In the genomic region with DNA sequence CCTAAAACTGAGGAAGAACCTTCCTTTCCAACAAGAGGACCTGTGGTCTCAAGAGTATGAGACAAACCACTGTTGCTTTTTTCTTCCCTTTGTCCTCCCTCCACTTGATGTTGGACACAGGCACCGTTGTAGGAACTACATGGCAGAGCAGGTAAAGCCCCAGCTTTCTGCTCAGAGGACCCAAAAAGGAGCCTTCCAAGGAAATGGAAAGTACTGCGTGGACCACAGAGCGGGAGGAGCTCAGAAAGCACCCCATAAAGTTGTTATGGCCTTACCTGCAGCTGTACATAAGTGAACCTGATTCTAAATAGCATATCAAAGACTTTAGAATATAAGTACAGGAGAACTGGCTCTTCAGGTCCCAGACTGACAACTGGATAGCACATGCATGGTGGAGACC, we compare ENCODE assay signal across 31 cellular contexts. TPM values are rescaled to one million over a fixed set of nuclear protein-coding genes. Genes with fewer than 3 reads are reported as not detected.
A peak's percentile ranks its signal among the peaks of the same experiment; 100 is the strongest.
DNase-seq lines count a peak whose midpoint lies in the region; ATAC-seq, FAIRE-seq and TF ChIP-seq lines count a peak whose summit lies in the region.
"Had no signal": no experiment of that assay in that cellular context is flagged by ENCODE, and none has a peak within 500 bp of the region (broad histone marks: within the 10 kb centered on the region; RNA-seq: fewer than 3 reads in every experiment).

No MANE protein-coding gene starts in this region.

- no peak for TF ChIP-seq POLR2A in HepG2 (IDR thresholded peaks at IDR 0.05; ENCODE audit: insufficient read depth in 1 of 2, low read depth in 2 of 2, low read length in 2 of 2)
- TF ChIP-seq POLR2A in right lobe of liver (IDR thresholded peaks at IDR 0.05): no peak
- TF ChIP-seq POLR2A in esophagus muscularis mucosa (IDR thresholded peaks at IDR 0.05; ENCODE audit: low read depth): no peak

- WGBS in HepG2 (ENCODE audit: low lambda C conversion rate): 99% methylated on average over 3 of the region's 3 CpGs
- WGBS in right lobe of liver (ENCODE audit: insufficient coverage, low coverage, low lambda C conversion rate, missing lambda C conversion rate): 100% methylated on average over 3 of the region's 3 CpGs
- WGBS in esophagus muscularis mucosa: 98% methylated on average over 3 of the region's 3 CpGs
- no CpG with 5 or more reads among the region's 3 CpGs for WGBS in trophoblast cell (ENCODE audit: extremely low coverage, insufficient coverage, insufficient read length)

- H4K12ac ChIP-seq in trophoblast cell (ENCODE audit: low read depth, low read length): no peak overlapping the region

- TF ChIP-seq RAD21 in HepG2 (CRISPR knock-in tag; IDR thresholded peaks at IDR 0.05): no peak

- H3K9me3 Mint-ChIP-seq in activated CD8-positive, alpha-beta memory T cell treated with anti-CD3 and anti-CD28 coated beads, Interleukin-2, amount 10 ng/mL, durations not matched to agents 7 days and 5 days (ENCODE audit: low read depth): no peaks in the 10 kb centered on the region

- no peak overlapping the region for H3K9ac ChIP-seq in HepG2 (ENCODE audit: insufficient read depth, low read depth, low read length)
- H3K9ac ChIP-seq in trophoblast cell (ENCODE audit: low read length): no peak overlapping the region
- H3K9ac ChIP-seq: BLaER1 had no signal

- FAIRE-seq in HepG2 (lab: Jason Lieb, UNC): no peak
- FAIRE-seq: A204.1, GM12878, GM12892, GM18507 had no signal

- no peak overlapping the region for H2AK5ac ChIP-seq in trophoblast cell (ENCODE audit: low read length)

- no peak overlapping the region for H4K8ac ChIP-seq in trophoblast cell (ENCODE audit: low read depth, low read length)

- no peak overlapping the region for H2BK5ac ChIP-seq in trophoblast cell (ENCODE audit: low read depth, low read length, poor library complexity)

- H2BK12ac ChIP-seq in trophoblast cell (ENCODE audit: low read length): no peak overlapping the region

- no peak overlapping the region for H3K18ac ChIP-seq in trophoblast cell (ENCODE audit: low read length)

- H3K4me3 Mint-ChIP-seq in activated CD8-positive, alpha-beta memory T cell treated with anti-CD3 and anti-CD28 coated beads, Interleukin-2, amount 10 ng/mL, durations not matched to agents 7 days and 5 days: no peak overlapping the region
- H3K4me3 Mint-ChIP-seq: CD14-positive monocyte; CD4-positive, alpha-beta memory T cell; CD4-positive, CD25-positive, alpha-beta regulatory T cell; CD8-positive, alpha-beta memory T cell had no signal

- H3K27ac ChIP-seq in HepG2 (ENCODE audit: extremely low read length, insufficient read depth, low read length): no peak overlapping the region
- no peak overlapping the region for H3K27ac ChIP-seq in right lobe of liver
- H3K27ac ChIP-seq in esophagus muscularis mucosa (replicated peaks in 1 of 4): no peak overlapping the region
- H3K27ac ChIP-seq in trophoblast cell (ENCODE audit: low read depth, low read length): no peak overlapping the region
- H3K27ac ChIP-seq: BLaER1 had no signal

- H2BK120ac ChIP-seq in trophoblast cell (ENCODE audit: insufficient read depth, low read length, poor library complexity): no peak overlapping the region

- H3K79me1 ChIP-seq in trophoblast cell (ENCODE audit: low read length): no peaks in the 10 kb centered on the region

- no peak overlapping the region for H3K23ac ChIP-seq in trophoblast cell (ENCODE audit: low read length)

- no peak overlapping the region for H3K4ac ChIP-seq in trophoblast cell (ENCODE audit: low read depth, low read length)

- H3K9me3 ChIP-seq in HepG2 (ENCODE audit: low read length) (no peaks in the 10 kb centered on the region), right lobe of liver (no peaks in the 10 kb centered on the region), esophagus muscularis mucosa (no peaks in the 10 kb centered on the region), trophoblast cell (ENCODE audit: insufficient read depth, low read depth, low read length) (no peaks in the 10 kb centered on the region)
- H3K9me3 ChIP-seq: BE2C had no signal

- in situ Hi-C loops in HepG2 (cut with HindIII; ENCODE audit: extremely low pct_ligation_motif_present, low pct_unique_long_range_greater_than_20kb): no loop called here

- H3K4me2 ChIP-seq in HepG2 (ENCODE audit: low read depth, low read length): no peak overlapping the region
- no peak overlapping the region for H3K4me2 ChIP-seq in trophoblast cell (ENCODE audit: low read length)
- H3K4me2 ChIP-seq: BLaER1 had no signal

- no peak for TF ChIP-seq CTCF in HepG2 (CRISPR knock-in tag; IDR thresholded peaks at IDR 0.05)
- TF ChIP-seq CTCF in right lobe of liver (IDR thresholded peaks at IDR 0.05): no peak
- TF ChIP-seq CTCF in esophagus muscularis mucosa (IDR thresholded peaks at IDR 0.05): no peak

- peak; percentile 27 for DNase-seq in activated CD8-positive, alpha-beta memory T cell treated with anti-CD3 and anti-CD28 coated beads, Interleukin-2, amount 10 ng/mL, durations not matched to agents 7 days and 5 days
- DNase-seq in activated CD8-positive, alpha-beta memory T cell treated with anti-CD3 and anti-CD28 coated beads, Interleukin-2, amount 50 U/mL, for 4 hours: no peak
- DNase-seq in HepG2 (ENCODE audit: low spot score): no peak
- no peak for DNase-seq in right lobe of liver
- peak; percentile 68 for DNase-seq in esophagus muscularis mucosa (ENCODE audit: extremely low spot score)
- DNase-seq in trophoblast cell: no peak
- DNase-seq: 8988T; ACHN; BE2C; C1 segment of cervical spinal cord; CD4-positive, alpha-beta memory T cell; CD4-positive, CD25-positive, alpha-beta regulatory T cell; CD8-positive, alpha-beta memory T cell; COR-L47; DMS 273 treated with DMSO at 0.1 percent for 48 hours; DMS153; DMS53; DMS79; DND-41; EL; GDM1 had no signal

- BruUV-seq in HepG2 (replicated peaks; lab: Mats Ljungman, UMichigan): no TSS peak

- H3K36me3 ChIP-seq in HepG2 (replicated peaks in 1 of 2; ENCODE audit: control insufficient read depth in 1 of 2, insufficient read depth in 2 of 2, low read length in 2 of 2): peaks cover 32 to 79% of the 10 kb centered on the region in 2 experiments
- H3K36me3 ChIP-seq in right lobe of liver: peaks cover 0 to 15% (median 5%) of the 10 kb centered on the region in 4 donors
- peaks cover 7 to 53% (median 30%) of the 10 kb centered on the region in 4 donors for H3K36me3 ChIP-seq in esophagus muscularis mucosa
- peaks cover under 1 to 10% of the 10 kb centered on the region in 2 experiments for H3K36me3 ChIP-seq in trophoblast cell (ENCODE audit: control insufficient read depth in 1 of 2, insufficient read depth in 2 of 2, low read length in 2 of 2)
- H3K36me3 ChIP-seq: BE2C had no signal

- no peak overlapping the region for H3K4me3 ChIP-seq in HepG2 (replicated peaks in 1 of 3; ENCODE audit: insufficient read depth in 1 of 3, low read depth in 2 of 3, low read length in 3 of 3)
- H3K4me3 ChIP-seq in right lobe of liver: no peak overlapping the region
- no peak overlapping the region for H3K4me3 ChIP-seq in esophagus muscularis mucosa
- no peak overlapping the region for H3K4me3 ChIP-seq in trophoblast cell (ENCODE audit: low read depth, low read length)
- H3K4me3 ChIP-seq: BLaER1, GM12878 had no signal

- no peak for TF ChIP-seq EP300 in HepG2 (IDR thresholded peaks at IDR 0.05; ENCODE audit: low read depth in 2 of 2, low read length in 2 of 2)
- no peak for TF ChIP-seq EP300 in HepG2 (CRISPR knock-in tag; IDR thresholded peaks at IDR 0.05; ENCODE audit: borderline replicate concordance)
- TF ChIP-seq EP300 in esophagus muscularis mucosa (IDR thresholded peaks at IDR 0.05): no peak

- H3K4me1 ChIP-seq in HepG2 (ENCODE audit: insufficient read depth, low read length) (peaks cover 2% of the 10 kb centered on the region), right lobe of liver (peaks cover 0 to 7% (median 0%) of the 10 kb centered on the region in 4 donors), esophagus muscularis mucosa (peaks cover 0 to 2% (median 0%) of the 10 kb centered on the region in 4 donors), trophoblast cell (ENCODE audit: control insufficient read depth in 1 of 2, insufficient read depth in 2 of 2, low read length in 2 of 2) (no peaks in the 10 kb centered on the region)
- H3K4me1 ChIP-seq: BE2C had no signal

- POLR2A ChIA-PET in HepG2 (lab: Yijun Ruan, JAX): no interaction called here

- H3K4me1 Mint-ChIP-seq in activated CD8-positive, alpha-beta memory T cell treated with anti-CD3 and anti-CD28 coated beads, Interleukin-2, amount 10 ng/mL, durations not matched to agents 7 days and 5 days: peaks cover 11% of the 10 kb centered on the region
- H3K4me1 Mint-ChIP-seq: CD14-positive monocyte had no signal

- H3K27ac Mint-ChIP-seq in activated CD8-positive, alpha-beta memory T cell treated with anti-CD3 and anti-CD28 coated beads, Interleukin-2, amount 10 ng/mL, durations not matched to agents 7 days and 5 days: no peak overlapping the region
- H3K27ac Mint-ChIP-seq: CD14-positive monocyte; CD4-positive, CD25-positive, alpha-beta regulatory T cell; CD8-positive, alpha-beta memory T cell had no signal

- H3K27me3 ChIP-seq in HepG2 (ENCODE audit: control insufficient read depth in 1 of 2, insufficient read depth in 2 of 2, low read length in 2 of 2) (no peaks in the 10 kb centered on the region), right lobe of liver (no peaks in the 10 kb centered on the region), esophagus muscularis mucosa (no peaks in the 10 kb centered on the region), trophoblast cell (ENCODE audit: insufficient read depth, low read length) (no peaks in the 10 kb centered on the region)
- H3K27me3 ChIP-seq: BE2C, BLaER1 had no signal

- CTCF ChIA-PET in activated CD8-positive, alpha-beta memory T cell treated with anti-CD3 and anti-CD28 coated beads, Interleukin-2, amount 10 ng/mL, durations not matched to agents 7 days and 5 days (lab: Charles Lee): no interaction called here
- CTCF ChIA-PET in HepG2 (lab: Yijun Ruan, JAX; ENCODE audit: low intra/inter-chr PET ratio, low total read pairs): no interaction called here

- intact Hi-C loops in HepG2 (cut with micrococcal nuclease; ENCODE audit: unreplicated experiment) (no loop called here), right lobe of liver (cut with DNase I) (no loop called here), esophagus muscularis mucosa (cut with DNase I) (no loop called here)

- H3K27me3 Mint-ChIP-seq in activated CD8-positive, alpha-beta memory T cell treated with anti-CD3 and anti-CD28 coated beads, Interleukin-2, amount 10 ng/mL, durations not matched to agents 7 days and 5 days: no peaks in the 10 kb centered on the region
- H3K27me3 Mint-ChIP-seq: CD4-positive, alpha-beta memory T cell; CD4-positive, CD25-positive, alpha-beta regulatory T cell; CD8-positive, alpha-beta memory T cell had no signal

- peaks cover 3% of the 10 kb centered on the region; the same call in 1 of the 2 replicates for H4K20me1 ChIP-seq in HepG2 (ENCODE audit: insufficient read depth, low read length)

- no peak overlapping the region for H3K14ac ChIP-seq in trophoblast cell (ENCODE audit: low read length)

- H3K36me3 Mint-ChIP-seq in activated CD8-positive, alpha-beta memory T cell treated with anti-CD3 and anti-CD28 coated beads, Interleukin-2, amount 10 ng/mL, durations not matched to agents 7 days and 5 days: peaks cover 56% of the 10 kb centered on the region

- H3K79me2 ChIP-seq in HepG2 (ENCODE audit: insufficient read depth, low read length): no peaks in the 10 kb centered on the region
- H3K79me2 ChIP-seq in trophoblast cell (ENCODE audit: control insufficient read depth, insufficient read depth, low read length, poor library complexity): no peaks in the 10 kb centered on the region

- no peak overlapping the region for H4K91ac ChIP-seq in trophoblast cell (ENCODE audit: low read depth, low read length)

- H2AFZ ChIP-seq in HepG2 (ENCODE audit: low read length) (no peak overlapping the region), trophoblast cell (ENCODE audit: insufficient read depth, low read length, poor library complexity) (no peak overlapping the region)

- ATAC-seq in activated CD8-positive, alpha-beta memory T cell treated with anti-CD3 and anti-CD28 coated beads, Interleukin-2, amount 10 ng/mL, durations not matched to agents 7 days and 5 days: no peak
- ATAC-seq in HepG2: no peak
- no peak for ATAC-seq in right lobe of liver
- ATAC-seq: GM12878 had no signal

RNA-seq across cellular contexts. Expression of a gene that starts 29.4 kb away (rescaled TPM):
- total RNA-seq in activated CD8-positive, alpha-beta memory T cell treated with anti-CD3 and anti-CD28 coated beads, Interleukin-2, amount 10 ng/mL, durations not matched to agents 7 days and 5 days: under 1 TPM; 0.45 to 0.55 TPM
- 2.9 and 4.7 TPM in 2 replicates for total RNA-seq in HepG2 (2016; rRNA removed; fragmentation: Illumina TruSeq; extraction: Trizol)
- 3.3 and 3.9 TPM in 2 replicates for total RNA-seq in HepG2 (2016; cell fraction: cytosol; rRNA removed; fragmentation: Illumina TruSeq; extraction: Trizol; ENCODE audit: low read depth)
- 2.5 and 4.3 TPM in 2 replicates for total RNA-seq in HepG2 (2016; cell fraction: insoluble cytoplasmic fraction; rRNA removed; fragmentation: Illumina TruSeq; extraction: Trizol)
- total RNA-seq in HepG2 (2016; cell fraction: membrane; rRNA removed; fragmentation: Illumina TruSeq; extraction: Trizol): 4.5 and 5.1 TPM in 2 replicates
- total RNA-seq in HepG2 (2016; cell fraction: nucleus; rRNA removed; fragmentation: Illumina TruSeq; extraction: Trizol): 3.5 and 6.3 TPM in 2 replicates
- 18.4 and 25.0 TPM in 2 replicates for polyA plus RNA-seq in HepG2 (2011; rRNA removed)
- polyA plus RNA-seq in HepG2 (2011; cell fraction: cytosol; rRNA removed): 10.2 and 16.1 TPM in 2 replicates
- 136 and 155 TPM in 2 replicates for polyA plus RNA-seq in HepG2 (2011; cell fraction: nucleus; rRNA removed)
- 12.7 and 14.7 TPM in 2 replicates for polyA plus RNA-seq in HepG2 (2012)
- polyA plus RNA-seq in HepG2 (2016; cell fraction: cytosol; fragmentation: Illumina TruSeq; extraction: Trizol; ENCODE audit: low read depth): 3.3 and 4.2 TPM in 2 replicates
- polyA plus RNA-seq in HepG2 (2016; cell fraction: insoluble cytoplasmic fraction; fragmentation: Illumina TruSeq; extraction: Trizol; ENCODE audit: low read depth): 2.6 and 2.9 TPM in 2 replicates
- polyA plus RNA-seq in HepG2 (2016; cell fraction: membrane; fragmentation: Illumina TruSeq; extraction: Trizol; ENCODE audit: low read depth): 4.2 and 5.6 TPM in 2 replicates
- polyA plus RNA-seq in HepG2 (2016; cell fraction: nucleus; fragmentation: Illumina TruSeq; extraction: Trizol; ENCODE audit: insufficient read depth, low read depth): 11.6 and 13.1 TPM in 2 replicates
- polyA minus RNA-seq in HepG2 (2011; rRNA and poly(A)+ RNA removed; ENCODE audit: low replicate concordance): 11.3 TPM in 1 of 2 replicates, not detected in the other
- 5.0 and 6.8 TPM in 2 replicates for polyA minus RNA-seq in HepG2 (2011; cell fraction: cytosol; rRNA and poly(A)+ RNA removed)
- 12.4 and 13.4 TPM in 2 replicates for polyA minus RNA-seq in HepG2 (2011; cell fraction: nucleus; rRNA and poly(A)+ RNA removed)
- 1 to 10 TPM in 4 of 6 experiments, under 1 TPM in 2; 0.37 to 2.8 (median 1.8) TPM for total RNA-seq in right lobe of liver
- total RNA-seq in esophagus muscularis mucosa: 1 to 10 TPM in 2 of 4 donors, under 1 TPM in 2; 0.71 to 2.1 (median 1.2) TPM
- 1.8 TPM in 2 replicates for polyA plus RNA-seq in trophoblast cell (2013)
- total RNA-seq: A673; CD4-positive, alpha-beta memory T cell; CD4-positive, CD25-positive, alpha-beta regulatory T cell; G401; GM12878 had no signal
- polyA plus RNA-seq: AG04450; CD14-positive monocyte; CD4-positive, alpha-beta memory T cell; CD4-positive, CD25-positive, alpha-beta regulatory T cell; CD8-positive, alpha-beta memory T cell had no signal

RNA-seq across cellular contexts. Expression of a gene that starts 36.9 kb away (rescaled TPM):
- total RNA-seq in activated CD8-positive, alpha-beta memory T cell treated with anti-CD3 and anti-CD28 coated beads, Interleukin-2, amount 10 ng/mL, durations not matched to agents 7 days and 5 days: 100 to 1,000 TPM; 146 to 147 TPM
- total RNA-seq in HepG2 (2016; rRNA removed; fragmentation: Illumina TruSeq; extraction: Trizol) (86.0 and 113 TPM in 2 replicates), right lobe of liver (100 to 1,000 TPM in 5 of 6 experiments, 10 to 100 TPM in 1; 82.5 to 260 (median 116) TPM), esophagus muscularis mucosa (10 to 100 TPM; 65.4 to 91.5 (median 73.4) TPM)
- 19.7 and 25.4 TPM in 2 replicates for total RNA-seq in HepG2 (2016; cell fraction: cytosol; rRNA removed; fragmentation: Illumina TruSeq; extraction: Trizol; ENCODE audit: low read depth)
- total RNA-seq in HepG2 (2016; cell fraction: insoluble cytoplasmic fraction; rRNA removed; fragmentation: Illumina TruSeq; extraction: Trizol): 84.7 and 89.7 TPM in 2 replicates
- total RNA-seq in HepG2 (2016; cell fraction: membrane; rRNA removed; fragmentation: Illumina TruSeq; extraction: Trizol): 45.7 and 47.8 TPM in 2 replicates
- 55.8 and 66.5 TPM in 2 replicates for total RNA-seq in HepG2 (2016; cell fraction: nucleus; rRNA removed; fragmentation: Illumina TruSeq; extraction: Trizol)
- polyA plus RNA-seq in HepG2 (2011; rRNA removed): 82.5 and 90.6 TPM in 2 replicates
- 129 and 230 TPM in 2 replicates for polyA plus RNA-seq in HepG2 (2011; cell fraction: cytosol; rRNA removed)
- 130 and 163 TPM in 2 replicates for polyA plus RNA-seq in HepG2 (2011; cell fraction: nucleus; rRNA removed)
- 209 and 270 TPM in 2 replicates for polyA plus RNA-seq in HepG2 (2012)
- polyA plus RNA-seq in HepG2 (2016; cell fraction: cytosol; fragmentation: Illumina TruSeq; extraction: Trizol; ENCODE audit: low read depth): 182 and 186 TPM in 2 replicates
- polyA plus RNA-seq in HepG2 (2016; cell fraction: insoluble cytoplasmic fraction; fragmentation: Illumina TruSeq; extraction: Trizol; ENCODE audit: low read depth): 230 and 306 TPM in 2 replicates
- polyA plus RNA-seq in HepG2 (2016; cell fraction: membrane; fragmentation: Illumina TruSeq; extraction: Trizol; ENCODE audit: low read depth): 158 and 165 TPM in 2 replicates
- polyA plus RNA-seq in HepG2 (2016; cell fraction: nucleus; fragmentation: Illumina TruSeq; extraction: Trizol; ENCODE audit: insufficient read depth, low read depth): 135 and 140 TPM in 2 replicates
- polyA minus RNA-seq in HepG2 (2011; rRNA and poly(A)+ RNA removed; ENCODE audit: low replicate concordance): 31.0 and 97.3 TPM in 2 replicates
- 90.7 and 92.5 TPM in 2 replicates for polyA minus RNA-seq in HepG2 (2011; cell fraction: cytosol; rRNA and poly(A)+ RNA removed)
- polyA minus RNA-seq in HepG2 (2011; cell fraction: nucleus; rRNA and poly(A)+ RNA removed): 67.6 and 70.3 TPM in 2 replicates
- 65.6 and 67.1 TPM in 2 replicates for polyA plus RNA-seq in trophoblast cell (2013)

RNA-seq across cellular contexts. Expression of a gene that starts 47.9 kb away (rescaled TPM):
- total RNA-seq in activated CD8-positive, alpha-beta memory T cell treated with anti-CD3 and anti-CD28 coated beads, Interleukin-2, amount 10 ng/mL, durations not matched to agents 7 days and 5 days: not detected
- total RNA-seq in HepG2 (2016; rRNA removed; fragmentation: Illumina TruSeq; extraction: Trizol): 0.20 TPM in 2 replicates
- total RNA-seq in HepG2 (2016; cell fraction: cytosol; rRNA removed; fragmentation: Illumina TruSeq; extraction: Trizol; ENCODE audit: low read depth): 0.18 TPM in 1 of 2 replicates, not detected in the other
- total RNA-seq in HepG2 (2016; cell fraction: insoluble cytoplasmic fraction; rRNA removed; fragmentation: Illumina TruSeq; extraction: Trizol): 0.18 and 0.19 TPM in 2 replicates
- 0.31 and 0.34 TPM in 2 replicates for total RNA-seq in HepG2 (2016; cell fraction: membrane; rRNA removed; fragmentation: Illumina TruSeq; extraction: Trizol)
- not detected in 2 replicates for total RNA-seq in HepG2 (2016; cell fraction: nucleus; rRNA removed; fragmentation: Illumina TruSeq; extraction: Trizol)
- 0.91 and 1.2 TPM in 2 replicates for polyA plus RNA-seq in HepG2 (2011; rRNA removed)
- 0.55 and 0.68 TPM in 2 replicates for polyA plus RNA-seq in HepG2 (2011; cell fraction: cytosol; rRNA removed)
- 1.9 and 2.2 TPM in 2 replicates for polyA plus RNA-seq in HepG2 (2011; cell fraction: nucleus; rRNA removed)
- polyA plus RNA-seq in HepG2 (2012): 0.51 and 1.0 TPM in 2 replicates
- polyA plus RNA-seq in HepG2 (2016; cell fraction: cytosol; fragmentation: Illumina TruSeq; extraction: Trizol; ENCODE audit: low read depth): 0.15 and 0.26 TPM in 2 replicates
- 0.14 and 0.45 TPM in 2 replicates for polyA plus RNA-seq in HepG2 (2016; cell fraction: insoluble cytoplasmic fraction; fragmentation: Illumina TruSeq; extraction: Trizol; ENCODE audit: low read depth)
- polyA plus RNA-seq in HepG2 (2016; cell fraction: membrane; fragmentation: Illumina TruSeq; extraction: Trizol; ENCODE audit: low read depth): 0.18 and 0.36 TPM in 2 replicates
- polyA plus RNA-seq in HepG2 (2016; cell fraction: nucleus; fragmentation: Illumina TruSeq; extraction: Trizol; ENCODE audit: insufficient read depth, low read depth): not detected in 2 replicates
- 0.14 TPM in 1 of 2 replicates, not detected in the other for polyA minus RNA-seq in HepG2 (2011; rRNA and poly(A)+ RNA removed; ENCODE audit: low replicate concordance)
- polyA minus RNA-seq in HepG2 (2011; cell fraction: cytosol; rRNA and poly(A)+ RNA removed): not detected in 2 replicates
- 0.77 and 0.87 TPM in 2 replicates for polyA minus RNA-seq in HepG2 (2011; cell fraction: nucleus; rRNA and poly(A)+ RNA removed)
- total RNA-seq in right lobe of liver: under 1 TPM in 1 of 6 experiments, not detected in 5; 0.19 TPM
- under 1 TPM in 2 of 4 donors, not detected in 2; 0.17 to 0.52 TPM for total RNA-seq in esophagus muscularis mucosa
- polyA plus RNA-seq in trophoblast cell (2013): 0.07 and 0.11 TPM in 2 replicates
- total RNA-seq: A673; CD8-positive, alpha-beta memory T cell; Daoy; G401; GM12878 had no signal
- polyA plus RNA-seq: AG04450; CD14-positive monocyte; CD4-positive, CD25-positive, alpha-beta regulatory T cell; CD8-positive, alpha-beta memory T cell had no signal

Comparison
In these comparisons a context has a peak if more than half of its experiments do, and no peak if none do; other contexts are left out.
1. DNase-seq: peak in activated CD8-positive, alpha-beta memory T cell treated with anti-CD3 and anti-CD28 coated beads, Interleukin-2, amount 10 ng/mL, durations not matched to agents 7 days and 5 days (single experiment) and esophagus muscularis mucosa (single experiment); none in activated CD8-positive, alpha-beta memory T cell treated with anti-CD3 and anti-CD28 coated beads, Interleukin-2, amount 50 U/mL, for 4 hours (single experiment), HepG2 (single experiment), right lobe of liver (0 of 3) and trophoblast cell (0 of 2).